Comparison of ENCODE assay signal across 1 cellular context in the genomic region with DNA sequence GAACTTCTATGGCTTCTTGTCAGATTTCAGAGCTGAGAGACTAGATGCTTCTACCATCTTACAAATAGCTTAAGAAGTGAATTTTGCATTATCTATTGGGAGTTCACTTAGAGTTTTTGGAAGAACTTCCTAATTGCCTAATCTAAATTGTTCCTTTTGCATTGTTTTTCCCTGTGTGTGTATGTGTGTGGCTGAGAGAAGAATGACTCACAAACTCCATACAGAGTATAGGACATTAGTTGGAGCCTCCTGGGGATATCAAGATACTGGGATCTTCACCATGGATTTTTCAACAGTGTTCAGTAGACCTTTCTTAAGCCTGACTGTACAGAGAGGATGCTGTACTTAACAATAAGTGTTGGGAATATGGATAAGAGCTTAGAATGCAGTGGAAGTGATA.
A peak's percentile ranks its signal among the peaks of the same experiment; 100 is the strongest.
TF ChIP-seq lines count a peak whose summit lies in the region.

No MANE protein-coding gene starts in this region.

TF ChIP-seq in endothelial cell of umbilical vein, 7 proteins besides CTCF, POLR2A, EP300 and RAD21:
- TF ChIP-seq, protein P1, sequence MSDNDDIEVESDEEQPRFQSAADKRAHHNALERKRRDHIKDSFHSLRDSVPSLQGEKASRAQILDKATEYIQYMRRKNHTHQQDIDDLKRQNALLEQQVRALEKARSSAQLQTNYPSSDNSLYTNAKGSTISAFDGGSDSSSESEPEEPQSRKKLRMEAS (IDR thresholded peaks at IDR 0.05; ENCODE audit: insufficient read depth, insufficient read length), result no peak
- TF ChIP-seq GATA2 (IDR thresholded peaks at IDR 0.05; ENCODE audit: insufficient read depth, insufficient read length, low read depth, low read length) (no peak), FOS (IDR thresholded peaks at IDR 0.05; ENCODE audit: borderline replicate concordance, insufficient read depth, low read length) (peak; percentile 46), JUN (IDR thresholded peaks at IDR 0.05; ENCODE audit: borderline replicate concordance, insufficient read depth, insufficient read length, low read depth) (no peak), EZH2 (IDR thresholded peaks at IDR 0.05; ENCODE audit: borderline replicate concordance, low read depth, low read length, severe bottlenecking) (no peak), POLR2AphosphoS5 (IDR thresholded peaks at IDR 0.05; ENCODE audit: insufficient read depth, low read depth, low read length) (no peak)
